Comparison of ENCODE assay signal across 10 cellular contexts in the genomic region with DNA sequence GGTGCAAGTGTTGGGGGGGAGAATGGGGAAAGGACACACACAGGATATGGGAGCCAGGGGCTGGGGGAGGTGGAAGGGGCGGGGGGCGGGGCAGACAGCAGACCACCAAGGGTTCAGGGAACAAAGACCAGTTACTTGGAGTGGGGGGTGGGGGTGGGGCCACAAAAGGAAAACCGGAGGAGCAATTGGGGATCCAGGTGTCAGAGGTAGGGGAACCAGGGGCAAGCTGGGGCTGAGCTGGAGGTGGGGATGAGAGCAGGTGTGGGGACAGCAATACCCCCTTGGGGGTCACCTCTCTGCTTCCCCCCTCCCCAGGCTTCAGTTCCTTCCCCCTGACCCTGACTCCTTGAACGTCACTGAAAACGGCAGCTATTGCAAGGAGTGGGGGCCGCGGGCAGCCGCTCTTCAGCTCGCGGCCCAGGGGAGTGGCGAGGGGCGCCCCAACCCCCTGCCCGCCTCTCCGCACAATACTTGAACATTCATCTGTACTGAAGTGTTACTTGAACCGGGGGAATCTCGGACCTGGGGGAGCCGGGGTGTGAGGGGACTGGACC. TPM values are rescaled to one million over a fixed set of nuclear protein-coding genes. Genes with fewer than 3 reads are reported as not detected.
DNase-seq lines count a peak whose midpoint lies in the region; ATAC-seq, FAIRE-seq and TF ChIP-seq lines count a peak whose summit lies in the region.
"Had no signal": no experiment of that assay in that cellular context is flagged by ENCODE, and none has a peak within 500 bp of the region (broad histone marks: within the 10 kb centered on the region; RNA-seq: fewer than 3 reads in every experiment).

No MANE protein-coding gene starts in this region.

- WGBS in sigmoid colon, 2 donors: 83 to 87% methylated on average over 17 of the region's 17 CpGs
- WGBS in small intestine, 3 donors: 60 to 89% (median 79%) methylated on average over 12 to 17 of the region's 17 CpGs

- ATAC-seq in GM23338 (peak; percentile 8), foreskin keratinocyte (no peak)

- TF ChIP-seq POLR2A in sigmoid colon (IDR thresholded peaks at IDR 0.05): no peak

- H3K27ac Mint-ChIP-seq in GM23338 (peak overlapping the region; percentile 99), brain (peak overlapping the region; percentile 94 to 98 (median 95))
- peak overlapping the region in 1 of 7 donors; percentile 83 for H3K27ac Mint-ChIP-seq in CD4-positive, alpha-beta memory T cell

- no peaks in the 10 kb centered on the region for H3K9me3 Mint-ChIP-seq in GM23338
- no peaks in the 10 kb centered on the region for H3K9me3 Mint-ChIP-seq in brain
- no peaks in the 10 kb centered on the region for H3K9me3 Mint-ChIP-seq in CD4-positive, alpha-beta memory T cell

- DNase-seq in GM23338 (ENCODE audit: low spot score) (peak; percentile 65), kidney (no peak), sigmoid colon (no peak), small intestine (no peak), foreskin keratinocyte (no peak), NCI-H510A treated with DMSO at 0.1 percent for 48 hours (lab: John Stamatoyannopoulos, UW) (no peak)
- no peak for DNase-seq in CD4-positive, alpha-beta memory T cell

- H3K4me2 ChIP-seq in GM23338: peak overlapping the region; percentile 88

- CTCF ChIA-PET in CD4-positive, alpha-beta memory T cell (lab: Charles Lee; ENCODE audit: partially characterized antibody): no interaction called here

- peaks cover 14% of the 10 kb centered on the region; the same call in 1 of the 2 replicates for H3K79me2 ChIP-seq in GM23338 (replicated peaks; ENCODE audit: insufficient read depth)

- H3K36me3 Mint-ChIP-seq in GM23338 (ENCODE audit: low read depth): peaks cover 32% of the 10 kb centered on the region
- H3K36me3 Mint-ChIP-seq in brain: peaks cover 29% of the 10 kb centered on the region
- peaks cover 0 to 8% of the 10 kb centered on the region in 2 donors for H3K36me3 Mint-ChIP-seq in CD4-positive, alpha-beta memory T cell

- POLR2A ChIA-PET in CD4-positive, alpha-beta memory T cell (lab: Charles Lee; ENCODE audit: partially characterized antibody): interaction anchor here (0.7 kb wide), 1 partner anchor 126 kb away, joined by 4 read pairs; a partner anchor contains a TSS

- H3K36me3 ChIP-seq in GM23338 (ENCODE audit: insufficient read depth): peaks cover 15% of the 10 kb centered on the region
- peaks cover 2 to 3% of the 10 kb centered on the region in 2 donors for H3K36me3 ChIP-seq in kidney (ENCODE audit: control insufficient read depth in 1 of 2, insufficient read depth in 2 of 2, low read length in 2 of 2)
- peaks cover 0 to 26% (median 8%) of the 10 kb centered on the region in 4 donors for H3K36me3 ChIP-seq in sigmoid colon
- no peaks in the 10 kb centered on the region for H3K36me3 ChIP-seq in CD4-positive, alpha-beta memory T cell (ENCODE audit: insufficient read depth, low read length)
- H3K36me3 ChIP-seq in small intestine (ENCODE audit: control insufficient read depth in 2 of 2, insufficient read depth in 2 of 2, low read length in 2 of 2): no peaks in the 10 kb centered on the region

- H3K9me2 ChIP-seq in GM23338 (ENCODE audit: insufficient read depth): no peaks in the 10 kb centered on the region

- H3K4me1 Mint-ChIP-seq in GM23338 (peaks cover 31% of the 10 kb centered on the region), brain (peaks cover 29% of the 10 kb centered on the region)
- peaks cover 9 to 29% (median 20%) of the 10 kb centered on the region in 4 donors for H3K4me1 Mint-ChIP-seq in CD4-positive, alpha-beta memory T cell

- H2AFZ ChIP-seq in GM23338: no peak overlapping the region

- H3F3A ChIP-seq in GM23338 (replicated peaks; ENCODE audit: low read depth): peaks cover 21% of the 10 kb centered on the region

- no peak for TF ChIP-seq EP300 in sigmoid colon (IDR thresholded peaks at IDR 0.05)

- FAIRE-seq in kidney (lab: Jason Lieb, UNC) (no peak), small intestine (lab: Jason Lieb, UNC) (no peak)
- FAIRE-seq: frontal cortex, GM12891 had no signal

- TF ChIP-seq CTCF in GM23338 (conservative IDR thresholded peaks at IDR 0.05; ENCODE audit: low read depth in 2 of 2) (no peak), brain (conservative IDR thresholded peaks at IDR 0.05) (no peak), kidney (IDR thresholded peaks at IDR 0.05; ENCODE audit: borderline replicate concordance, extremely low read depth, insufficient read depth) (no peak), sigmoid colon (IDR thresholded peaks at IDR 0.05) (no peak), foreskin keratinocyte (conservative IDR thresholded peaks at IDR 0.05) (no peak)

- H3K9me3 ChIP-seq in kidney (ENCODE audit: control insufficient read depth in 1 of 2, low read length in 2 of 2) (no peaks in the 10 kb centered on the region), sigmoid colon (no peaks in the 10 kb centered on the region), small intestine (ENCODE audit: control insufficient read depth, low read depth) (no peaks in the 10 kb centered on the region)
- H3K9me3 ChIP-seq in CD4-positive, alpha-beta memory T cell (ENCODE audit: control insufficient read depth in 1 of 2, low read length in 2 of 2): no peaks in the 10 kb centered on the region

- H3K4me3 Mint-ChIP-seq in GM23338: peak overlapping the region; percentile 79
- peak overlapping the region; percentile 90 to 92 (median 91) for H3K4me3 Mint-ChIP-seq in brain
- H3K4me3 Mint-ChIP-seq in CD4-positive, alpha-beta memory T cell: no peak overlapping the region

- H3K27me3 Mint-ChIP-seq in GM23338 (ENCODE audit: insufficient read depth, low read depth, poor library complexity) (peaks cover 24% of the 10 kb centered on the region), brain (peaks cover 8% of the 10 kb centered on the region)
- no peaks in the 10 kb centered on the region for H3K27me3 Mint-ChIP-seq in CD4-positive, alpha-beta memory T cell

- peak overlapping the region; percentile 63 for H3K4me3 ChIP-seq in GM23338
- H3K4me3 ChIP-seq in kidney (ENCODE audit: low read length in 2 of 2): no peak overlapping the region
- H3K4me3 ChIP-seq in sigmoid colon: peak overlapping the region; percentile 75 to 96 (median 86)
- no peak overlapping the region for H3K4me3 ChIP-seq in CD4-positive, alpha-beta memory T cell (ENCODE audit: low read length in 2 of 2)
- no peak overlapping the region for H3K4me3 ChIP-seq in small intestine (ENCODE audit: low read depth in 1 of 2, low read length in 2 of 2)

- peaks cover 7% of the 10 kb centered on the region; the same call in 1 of the 2 replicates for H3K4me1 ChIP-seq in GM23338 (ENCODE audit: insufficient read depth)
- H3K4me1 ChIP-seq in kidney (ENCODE audit: control insufficient read depth in 1 of 2, insufficient read depth in 1 of 2, low read depth in 1 of 2, low read length in 2 of 2): peaks cover 8 to 17% of the 10 kb centered on the region in 2 donors
- peaks cover 0 to 42% (median 36%) of the 10 kb centered on the region in 4 donors for H3K4me1 ChIP-seq in sigmoid colon
- peaks cover 15% of the 10 kb centered on the region for H3K4me1 ChIP-seq in CD4-positive, alpha-beta memory T cell (ENCODE audit: insufficient read depth, low read length)
- H3K4me1 ChIP-seq in small intestine (ENCODE audit: control insufficient read depth in 2 of 2, insufficient read depth in 1 of 2, low read depth in 1 of 2, low read length in 1 of 2): no peaks in the 10 kb centered on the region
- peaks cover 4% of the 10 kb centered on the region for H3K4me1 ChIP-seq in foreskin keratinocyte

- H3K27me3 ChIP-seq in GM23338 (ENCODE audit: insufficient read depth) (no peaks in the 10 kb centered on the region), sigmoid colon (no peaks in the 10 kb centered on the region), small intestine (ENCODE audit: control insufficient read depth in 2 of 2, insufficient read depth in 2 of 2, low read length in 2 of 2) (no peaks in the 10 kb centered on the region), foreskin keratinocyte (no peaks in the 10 kb centered on the region)
- H3K27me3 ChIP-seq in CD4-positive, alpha-beta memory T cell (ENCODE audit: insufficient read depth, low read length): no peaks in the 10 kb centered on the region

- H3K27ac ChIP-seq in GM23338 (ENCODE audit: low read depth) (peak overlapping the region; percentile 95), kidney (ENCODE audit: low read depth in 2 of 2, low read length in 2 of 2) (peak overlapping the region; percentile 54 to 94), sigmoid colon (peak overlapping the region; percentile 86 to 98 (median 93)), small intestine (ENCODE audit: low read depth in 1 of 2, low read length in 1 of 2) (peak overlapping the region in 1 of 2 donors; percentile 48), foreskin keratinocyte (no peak overlapping the region)
- no peak overlapping the region for H3K27ac ChIP-seq in CD4-positive, alpha-beta memory T cell (ENCODE audit: low read depth, low read length)

- H3K9ac ChIP-seq in kidney (ENCODE audit: low read length in 2 of 2): peak overlapping the region in 1 of 2 donors; percentile 26

- peaks cover 9% of the 10 kb centered on the region for H4K20me1 ChIP-seq in GM23338 (replicated peaks; ENCODE audit: insufficient read depth)

- intact Hi-C loops in kidney (cut with DNase I) (no loop called here), sigmoid colon (cut with DNase I) (loop anchor here (2.0 kb wide), 1 partner anchor 23 kb away; no protein-coding TSS in a partner anchor)
- intact Hi-C loops in CD4-positive, alpha-beta memory T cell (cut with micrococcal nuclease): no loop called here

RNA-seq across cellular contexts. Expression of a gene that starts 1.3 kb away (rescaled TPM):
- total RNA-seq in GM23338 (2014; rRNA removed; shearing (Covaris generic)): 14.9 and 15.9 TPM in 2 replicates
- polyA plus RNA-seq in GM23338 (2016; fragmentation: Nextera tagmentation; extraction: Ambion mirVana) (6.9 and 9.8 TPM in 2 replicates), brain (ENCODE audit: insufficient read depth, low read depth, low replicate concordance) (6.4 TPM), kidney (ENCODE audit: insufficient read depth, low read depth, low replicate concordance) (32.3 TPM), sigmoid colon (10 to 100 TPM in 2 of 3 donors, 1 to 10 TPM in 1; 8.6 to 16.1 (median 15.6) TPM), small intestine (10 to 100 TPM in 1 of 3 donors, 1 to 10 TPM in 2; 6.2 to 10.5 (median 6.7) TPM), foreskin keratinocyte (9.1 and 9.2 TPM in 2 replicates)
- total RNA-seq in kidney (23.1 TPM), sigmoid colon (10 to 100 TPM; 33.3 to 43.3 (median 40.5) TPM), foreskin keratinocyte (8.4 and 9.0 TPM in 2 replicates)
- 10 to 100 TPM; 19.3 to 22.0 TPM for total RNA-seq in CD4-positive, alpha-beta memory T cell
- 10 to 100 TPM; 16.2 to 17.5 TPM for polyA plus RNA-seq in CD4-positive, alpha-beta memory T cell

RNA-seq across cellular contexts. Expression of a gene that starts 9.9 kb away (rescaled TPM):
- total RNA-seq in GM23338 (2014; rRNA removed; shearing (Covaris generic)): 14.5 and 21.9 TPM in 2 replicates
- polyA plus RNA-seq in GM23338 (2016; fragmentation: Nextera tagmentation; extraction: Ambion mirVana) (10.8 and 10.9 TPM in 2 replicates), brain (ENCODE audit: insufficient read depth, low read depth, low replicate concordance) (23.0 TPM), kidney (ENCODE audit: insufficient read depth, low read depth, low replicate concordance) (4.8 TPM), sigmoid colon (10 to 100 TPM in 1 of 3 donors, 1 to 10 TPM in 2; 2.4 to 13.1 (median 3.2) TPM), small intestine (10 to 100 TPM in 1 of 3 donors, 1 to 10 TPM in 2; 6.9 to 10.3 (median 7.8) TPM), foreskin keratinocyte (6.0 and 6.4 TPM in 2 replicates)
- total RNA-seq in kidney (18.8 TPM), sigmoid colon (10 to 100 TPM in 1 of 4 donors, 1 to 10 TPM in 3; 5.0 to 16.0 (median 7.1) TPM), foreskin keratinocyte (6.7 and 7.1 TPM in 2 replicates)
- total RNA-seq in CD4-positive, alpha-beta memory T cell: 10 to 100 TPM; 32.1 to 33.2 TPM
- 1 to 10 TPM in 1 of 2 donors, not detected in 1; 5.6 TPM for polyA plus RNA-seq in CD4-positive, alpha-beta memory T cell

RNA-seq across cellular contexts. Expression of a gene that starts 24.2 kb away (rescaled TPM):
- 63.5 and 71.5 TPM in 2 replicates for total RNA-seq in GM23338 (2014; rRNA removed; shearing (Covaris generic))
- polyA plus RNA-seq in GM23338 (2016; fragmentation: Nextera tagmentation; extraction: Ambion mirVana) (12.5 and 16.4 TPM in 2 replicates), brain (ENCODE audit: insufficient read depth, low read depth, low replicate concordance) (24.3 TPM), kidney (ENCODE audit: insufficient read depth, low read depth, low replicate concordance) (7.4 TPM), sigmoid colon (10 to 100 TPM in 1 of 3 donors, 1 to 10 TPM in 2; 3.0 to 32.7 (median 8.3) TPM), small intestine (10 to 100 TPM in 1 of 3 donors, 1 to 10 TPM in 2; 8.7 to 26.3 (median 9.7) TPM), foreskin keratinocyte (21.8 and 23.3 TPM in 2 replicates)
- total RNA-seq in kidney (18.9 TPM), sigmoid colon (10 to 100 TPM in 3 of 4 donors, 1 to 10 TPM in 1; 7.9 to 18.3 (median 13.0) TPM), foreskin keratinocyte (32.2 and 33.0 TPM in 2 replicates)
- total RNA-seq in CD4-positive, alpha-beta memory T cell: 10 to 100 TPM; 15.6 to 15.8 TPM
- polyA plus RNA-seq in CD4-positive, alpha-beta memory T cell: under 1 TPM in 1 of 2 donors, not detected in 1; 0.16 TPM

RNA-seq across cellular contexts. Expression of a gene that starts 37.4 kb away (rescaled TPM):
- 6.4 and 12.2 TPM in 2 replicates for total RNA-seq in GM23338 (2014; rRNA removed; shearing (Covaris generic))
- polyA plus RNA-seq in GM23338 (2016; fragmentation: Nextera tagmentation; extraction: Ambion mirVana): 4.3 TPM in 2 replicates
- polyA plus RNA-seq in brain (ENCODE audit: insufficient read depth, low read depth, low replicate concordance): 7.4 TPM
- total RNA-seq in kidney: 40.5 TPM
- polyA plus RNA-seq in kidney (ENCODE audit: insufficient read depth, low read depth, low replicate concordance): 24.4 TPM
- total RNA-seq in sigmoid colon: 10 to 100 TPM; 14.6 to 16.1 (median 15.5) TPM
- 10 to 100 TPM in 2 of 3 donors, 1 to 10 TPM in 1; 9.0 to 36.1 (median 13.6) TPM for polyA plus RNA-seq in sigmoid colon
- total RNA-seq in CD4-positive, alpha-beta memory T cell: 1 to 10 TPM; 3.6 to 4.3 TPM
- 1 to 10 TPM in 1 of 2 donors, under 1 TPM in 1; 0.08 to 1.2 TPM for polyA plus RNA-seq in CD4-positive, alpha-beta memory T cell
- 10 to 100 TPM; 15.9 to 48.9 (median 29.5) TPM for polyA plus RNA-seq in small intestine
- total RNA-seq in foreskin keratinocyte: 3.0 and 3.1 TPM in 2 replicates
- polyA plus RNA-seq in foreskin keratinocyte: 2.9 and 3.0 TPM in 2 replicates

RNA-seq across cellular contexts. Expression of a gene that starts 51.2 kb away (rescaled TPM):
- 0.52 and 0.54 TPM in 2 replicates for total RNA-seq in GM23338 (2014; rRNA removed; shearing (Covaris generic))
- polyA plus RNA-seq in GM23338 (2016; fragmentation: Nextera tagmentation; extraction: Ambion mirVana) (0.24 and 0.43 TPM in 2 replicates), brain (ENCODE audit: insufficient read depth, low read depth, low replicate concordance) (4.1 TPM), kidney (ENCODE audit: insufficient read depth, low read depth, low replicate concordance) (13.0 TPM), sigmoid colon (1 to 10 TPM in 2 of 3 donors, under 1 TPM in 1; 0.46 to 3.6 (median 1.5) TPM), small intestine (1 to 10 TPM in 1 of 3 donors, not detected in 2; 1.1 TPM), foreskin keratinocyte (3.0 and 3.2 TPM in 2 replicates)
- total RNA-seq in kidney (7.3 TPM), sigmoid colon (1 to 10 TPM; 2.3 to 6.9 (median 4.9) TPM), foreskin keratinocyte (0.95 and 1.6 TPM in 2 replicates)
- total RNA-seq in CD4-positive, alpha-beta memory T cell: under 1 TPM; 0.19 to 0.26 TPM
- polyA plus RNA-seq in CD4-positive, alpha-beta memory T cell: not detected

Comparison
In these comparisons a context has a peak if more than half of its experiments do, and no peak if none do; other contexts are left out.
1. H3K27ac ChIP-seq: peak in GM23338 (single experiment), kidney (2 of 2) and sigmoid colon (4 of 4); none in CD4-positive, alpha-beta memory T cell (single experiment) and foreskin keratinocyte (single experiment).
2. H3K4me3 ChIP-seq: peak in GM23338 (single experiment) and sigmoid colon (4 of 4); none in kidney (0 of 2), CD4-positive, alpha-beta memory T cell (0 of 2) and small intestine (0 of 2).
3. H3K4me3 Mint-ChIP-seq: peak in GM23338 (single experiment) and brain (5 of 5); none in CD4-positive, alpha-beta memory T cell (0 of 8).